8 cellular contexts compared by ENCODE assay signal in the genomic region with DNA sequence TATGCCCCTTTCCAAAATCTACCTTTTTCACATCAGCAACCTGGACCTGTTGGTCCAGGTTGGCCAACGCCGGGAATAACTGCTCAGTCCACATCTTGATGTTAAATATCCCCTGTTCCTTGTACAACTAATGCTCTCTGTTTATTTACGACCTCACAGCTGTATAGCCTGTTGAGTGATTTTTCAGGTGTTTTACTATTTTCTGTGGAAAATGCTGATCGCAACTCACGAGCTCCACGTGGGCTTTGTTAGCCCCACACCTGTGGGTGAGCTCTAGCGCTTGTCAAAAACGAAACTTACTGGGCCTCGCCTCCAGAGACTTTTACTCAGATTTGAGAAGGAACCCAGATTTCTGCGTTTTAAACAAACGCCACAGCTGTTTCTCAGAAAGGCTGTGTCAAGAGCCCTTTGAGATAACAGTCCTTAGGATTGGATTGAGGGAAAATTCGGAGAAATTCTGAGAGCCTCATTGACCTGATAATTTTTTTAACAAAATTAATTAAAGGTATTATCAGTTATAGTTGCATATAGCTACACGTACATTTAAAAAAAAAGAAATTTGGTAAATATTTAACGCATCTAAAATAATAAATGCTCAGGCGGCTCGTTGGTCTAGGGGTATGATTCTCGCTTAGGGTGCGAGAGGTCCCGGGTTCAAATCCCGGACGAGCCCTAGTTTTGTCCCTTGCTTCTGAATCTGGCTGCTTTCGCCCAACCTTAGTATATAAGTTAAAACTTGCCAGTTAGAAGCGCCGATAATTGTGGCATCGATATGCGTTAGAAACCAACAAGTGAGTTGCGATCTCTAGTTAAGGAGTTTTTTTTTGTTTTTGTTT.
A peak's percentile ranks its signal among the peaks of the same experiment; 100 is the strongest.
DNase-seq lines count a peak whose midpoint lies in the region; ATAC-seq and TF ChIP-seq lines count a peak whose summit lies in the region.

No MANE protein-coding gene starts in this region.

- peak overlapping the region; percentile 24 for H3K27ac ChIP-seq in ACC112 (ENCODE audit: low read depth, low read length)
- H3K27ac ChIP-seq in muscle layer of duodenum (ENCODE audit: low read length) = peak overlapping the region; percentile 10
- peak overlapping the region; percentile 75 to 77 for H3K27ac ChIP-seq in tibial artery

- no peak for TF ChIP-seq CTCF in tibial artery (IDR thresholded peaks at IDR 0.05)

- H3K4me1 ChIP-seq in ACC112 (ENCODE audit: control insufficient read depth, insufficient read depth, low read length, unreplicated experiment) = no peaks in the 10 kb centered on the region
- no peaks in the 10 kb centered on the region for H3K4me1 ChIP-seq in endocrine pancreas (ENCODE audit: control insufficient read depth, insufficient read depth, low read length)
- H3K4me1 ChIP-seq in muscle layer of duodenum (ENCODE audit: control insufficient read depth in 1 of 2, insufficient read depth in 2 of 2, low read length in 2 of 2) = no peaks in the 10 kb centered on the region
- peaks cover 0 to 18% (median 5%) of the 10 kb centered on the region in 4 donors for H3K4me1 ChIP-seq in tibial artery

- DNase-seq in NCI-H446 treated with DMSO at 0.1 percent for 48 hours (lab: John Stamatoyannopoulos, UW) (peak; percentile 29), tibial artery (no peak), NCI-H2196 treated with DMSO at 0.1 percent for 48 hours (lab: John Stamatoyannopoulos, UW; ENCODE audit: unreplicated experiment) (no peak)
- peak; percentile 61 to 63 for DNase-seq in activated CD4-positive, alpha-beta T cell treated with anti-CD3 and anti-CD28 coated beads, Interleukin-2, amount 50 U/mL, for 4 hours

- peak overlapping the region; percentile 64 for H2AFZ ChIP-seq in ACC112 (ENCODE audit: low read length, unreplicated experiment)

- intact Hi-C loops in tibial artery (cut with DNase I; ENCODE audit: low total_unique reads) = no loop called here

- peak; percentile 31 for ATAC-seq in GM21526 (IDR thresholded peaks at IDR 0.05; ENCODE audit: low FRiP score, unreplicated experiment)

- H3K4me3 ChIP-seq in ACC112 (ENCODE audit: low read depth, low read length) (peak overlapping the region; percentile 79), endocrine pancreas (ENCODE audit: control insufficient read depth, insufficient read depth, low read length) (peak overlapping the region; percentile 88), muscle layer of duodenum (ENCODE audit: low read depth in 1 of 2, low read length in 2 of 2) (peak overlapping the region; percentile 74 to 82), tibial artery (peak overlapping the region; percentile 49 to 59)

- H3K36me3 ChIP-seq in ACC112 (ENCODE audit: insufficient read depth, low read length) (no peaks in the 10 kb centered on the region), endocrine pancreas (ENCODE audit: control insufficient read depth, insufficient read depth, low read length) (no peaks in the 10 kb centered on the region), muscle layer of duodenum (ENCODE audit: control insufficient read depth in 1 of 2, insufficient read depth in 2 of 2, low read length in 2 of 2) (no peaks in the 10 kb centered on the region), tibial artery (no peaks in the 10 kb centered on the region)

- no peak overlapping the region for H3K9ac ChIP-seq in endocrine pancreas (ENCODE audit: control insufficient read depth, insufficient read depth, low read length)

- H3K79me2 ChIP-seq in ACC112 (ENCODE audit: control insufficient read depth, insufficient read depth, low read length, unreplicated experiment) = no peaks in the 10 kb centered on the region

- H3K27me3 ChIP-seq in ACC112 (ENCODE audit: insufficient read depth, low read length) (no peaks in the 10 kb centered on the region), endocrine pancreas (ENCODE audit: control insufficient read depth, insufficient read depth, low read length) (no peaks in the 10 kb centered on the region), muscle layer of duodenum (ENCODE audit: low read depth, low read length) (no peaks in the 10 kb centered on the region), tibial artery (no peaks in the 10 kb centered on the region)

- no peaks in the 10 kb centered on the region for H3K9me3 ChIP-seq in endocrine pancreas (ENCODE audit: control insufficient read depth, low read length)
- no peaks in the 10 kb centered on the region for H3K9me3 ChIP-seq in muscle layer of duodenum (ENCODE audit: control insufficient read depth in 1 of 2, low read length in 2 of 2)
- H3K9me3 ChIP-seq in tibial artery = no peaks in the 10 kb centered on the region

Comparison
In these comparisons a context has a peak if more than half of its experiments do, and no peak if none do; other contexts are left out.
1. H3K27ac ChIP-seq: peak in every context shown above with its lines; median percentile 76 in tibial artery; 24 in ACC112; 10 in muscle layer of duodenum.
2. DNase-seq: peak in NCI-H446 treated with DMSO at 0.1 percent for 48 hours (single experiment) and activated CD4-positive, alpha-beta T cell treated with anti-CD3 and anti-CD28 coated beads, Interleukin-2, amount 50 U/mL, for 4 hours (2 of 2); none in tibial artery (0 of 2) and NCI-H2196 treated with DMSO at 0.1 percent for 48 hours (single experiment).
3. Peak in every context shown above with its lines, with median percentiles within 50 percentile points of each other: H3K4me3 ChIP-seq.